In genomic region chr13:103140001-103140671, GRCh38 we compare ENCODE assay signal across 1 cellular context.
TF ChIP-seq lines count a peak whose summit lies in the region.

No MANE protein-coding gene starts in this region.

TF ChIP-seq in HCT116, 20 proteins besides CTCF, POLR2A, EP300 and RAD21 (continued from another document):
- no peak for TF ChIP-seq ZNF274 (IDR thresholded peaks at IDR 0.05; ENCODE audit: low read depth, low read length)
